In the genomic region with DNA sequence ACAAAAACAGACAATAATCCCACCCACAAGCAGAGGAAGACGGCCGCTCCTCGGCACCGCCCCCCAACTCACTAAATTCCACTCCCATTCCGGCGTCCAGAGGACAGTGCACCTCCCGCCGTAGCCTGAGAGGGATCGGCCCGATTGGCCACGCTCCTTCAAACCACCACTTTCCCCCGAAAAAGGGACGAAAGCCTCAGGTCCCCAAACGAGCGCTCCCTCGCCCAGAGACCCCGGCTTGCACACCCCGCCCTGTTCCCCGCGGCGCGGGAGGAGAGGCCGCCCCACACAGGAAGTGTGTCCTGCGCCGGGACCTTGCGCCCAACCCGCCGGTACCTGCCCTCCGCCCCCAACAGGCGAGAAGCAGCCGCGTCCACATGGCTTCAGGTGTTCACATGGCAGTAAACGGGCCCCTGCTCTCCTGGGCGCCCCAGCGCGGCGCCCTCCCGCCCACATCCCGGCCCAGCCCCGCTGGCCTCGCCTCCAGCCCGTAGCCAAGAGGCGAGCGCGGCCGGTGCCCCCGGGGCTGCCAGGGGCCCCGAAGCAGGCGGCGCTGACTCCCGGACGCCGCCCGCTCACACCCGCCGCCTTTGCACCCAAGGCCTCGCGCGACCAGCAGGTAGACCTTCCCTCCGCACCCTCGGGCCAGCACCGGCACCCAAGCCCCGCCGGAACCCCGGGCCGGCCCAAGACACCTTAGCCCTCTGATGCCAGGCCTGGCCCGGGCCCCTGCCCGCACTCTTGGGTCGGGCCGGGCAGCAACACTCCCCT, we compare ENCODE assay signal across 8 cellular contexts. TPM values are rescaled to one million over a fixed set of nuclear protein-coding genes. Genes with fewer than 3 reads are reported as not detected.
DNase-seq lines count a peak whose midpoint lies in the region; TF ChIP-seq lines count a peak whose summit lies in the region.

No MANE protein-coding gene starts in this region.

- H3K36me3 ChIP-seq in HAP-1 (replicated peaks) = no peaks in the 10 kb centered on the region; the same call in 1 of the 2 replicates
- H3K36me3 ChIP-seq in WERI-Rb-1 = peaks cover 22% of the 10 kb centered on the region

- DNase-seq in HAP-1 (ENCODE audit: low spot score in 2 of 2) (peak; percentile 45 to 78), M059J (ENCODE audit: low read depth) (peak; percentile 37), WERI-Rb-1 (peak; percentile 79), cardiac fibroblast (ENCODE audit: low read depth in 2 of 2) (peak; percentile 13 to 27), left kidney (ENCODE audit: low read depth, low spot score) (peak; percentile 84), NCI-H446 (lab: John Stamatoyannopoulos, UW) (no peak)
- DNase-seq in stimulated activated CD4-positive, alpha-beta T cell treated with anti-CD3 and anti-CD28 coated beads, Interleukin-4, amount 100 ng/mL, for 1 hour = peak; percentile 70

- H3K4me1 ChIP-seq in HAP-1 = peaks cover 10% of the 10 kb centered on the region

- H3K4me3 ChIP-seq in HAP-1 (peak overlapping the region; percentile 91), WERI-Rb-1 (ENCODE audit: low read depth, low read length) (peak overlapping the region; percentile 92), cardiac fibroblast (replicated peaks in 1 of 2; ENCODE audit: low read depth in 2 of 2, low read length in 2 of 2) (peak overlapping the region; percentile 94 to 98)

- H3K9me3 ChIP-seq in HAP-1 (no peaks in the 10 kb centered on the region), WERI-Rb-1 (ENCODE audit: severe bottlenecking) (no peaks in the 10 kb centered on the region)

- TF ChIP-seq CTCF in GM12873 (IDR thresholded peaks at IDR 0.05; ENCODE audit: insufficient read depth, low read depth, low read length, missing control alignments) (peak; percentile 22), WERI-Rb-1 (IDR thresholded peaks at IDR 0.05; ENCODE audit: low read depth, low read length) (peak; percentile 25; the same call in 1 of the 2 replicates), cardiac fibroblast (IDR thresholded peaks at IDR 0.05; ENCODE audit: low read depth, low read length) (no peak)

- in situ Hi-C loops in HAP-1 (cut with MboI; ENCODE audit: low sequenced_read_pairs) = no loop called here

- peak overlapping the region; percentile 86 for H3K27ac ChIP-seq in WERI-Rb-1

- H3K27me3 ChIP-seq in HAP-1 (ENCODE audit: low read depth) (no peaks in the 10 kb centered on the region), WERI-Rb-1 (ENCODE audit: insufficient read depth, low read depth, severe bottlenecking) (no peaks in the 10 kb centered on the region)

RNA-seq across cellular contexts. Expression of a gene that starts 0.9 kb away (rescaled TPM):
- total RNA-seq in M059J (2014; rRNA removed; shearing (Covaris generic)) = 17.4 and 21.1 TPM in 2 replicates

Comparison
In these comparisons a context has a peak if more than half of its experiments do, and no peak if none do; other contexts are left out.
1. DNase-seq: peak in HAP-1 (2 of 2), M059J (single experiment), WERI-Rb-1 (single experiment), cardiac fibroblast (2 of 2), left kidney (single experiment) and stimulated activated CD4-positive, alpha-beta T cell treated with anti-CD3 and anti-CD28 coated beads, Interleukin-4, amount 100 ng/mL, for 1 hour (single experiment); none in NCI-H446 (0 of 2).
2. Peak in every context shown above with its lines, with median percentiles within 50 percentile points of each other: H3K4me3 ChIP-seq.